Comparison of ENCODE assay signal across 9 cellular contexts in genomic region chr9:70044450-70045307, GRCh38. TPM values are rescaled to one million over a fixed set of nuclear protein-coding genes. Genes with fewer than 3 reads are reported as not detected.
DNase-seq lines count a peak whose midpoint lies in the region; ATAC-seq and TF ChIP-seq lines count a peak whose summit lies in the region.
"Had no signal": no experiment of that assay in that cellular context is flagged by ENCODE, and none has a peak within 500 bp of the region (broad histone marks: within the 10 kb centered on the region; RNA-seq: fewer than 3 reads in every experiment).

No MANE protein-coding gene starts in this region.

- no peaks in the 10 kb centered on the region for H3K9me3 Mint-ChIP-seq in activated naive CD8-positive, alpha-beta T cell (ENCODE audit: low read depth)
- no peaks in the 10 kb centered on the region for H3K9me3 Mint-ChIP-seq in activated naive CD8-positive, alpha-beta T cell treated with anti-CD3 and anti-CD28 coated beads, Interleukin-2, amount 50 U/mL, for 24 hours

- peak overlapping the region in 1 of 2 experiments; percentile 28 for H3K18ac ChIP-seq in mesenchymal stem cell (ENCODE audit: low read depth in 1 of 2, low read length in 2 of 2)

- H3K4me1 Mint-ChIP-seq in activated naive CD8-positive, alpha-beta T cell (ENCODE audit: low read depth) = peaks cover 6% of the 10 kb centered on the region
- peaks cover 7% of the 10 kb centered on the region for H3K4me1 Mint-ChIP-seq in activated naive CD8-positive, alpha-beta T cell treated with anti-CD3 and anti-CD28 coated beads, Interleukin-2, amount 50 U/mL, for 24 hours

- H3K14ac ChIP-seq in mesenchymal stem cell (ENCODE audit: low read length in 2 of 2) = no peak overlapping the region

- 7% methylated on average over 29 of the region's 29 CpGs for WGBS in mesenchymal stem cell

- peaks cover 30% of the 10 kb centered on the region for H3K27me3 Mint-ChIP-seq in activated naive CD8-positive, alpha-beta T cell
- peaks cover 45% of the 10 kb centered on the region for H3K27me3 Mint-ChIP-seq in activated naive CD8-positive, alpha-beta T cell treated with anti-CD3 and anti-CD28 coated beads, Interleukin-2, amount 50 U/mL, for 24 hours

- H2BK5ac ChIP-seq in mesenchymal stem cell (ENCODE audit: low read depth, low read length, poor library complexity, severe bottlenecking) = peak overlapping the region; percentile 96

- H3K27ac Mint-ChIP-seq in activated naive CD8-positive, alpha-beta T cell = no peak overlapping the region
- no peak overlapping the region for H3K27ac Mint-ChIP-seq in activated naive CD8-positive, alpha-beta T cell treated with anti-CD3 and anti-CD28 coated beads, Interleukin-2, amount 50 U/mL, for 24 hours

- H4K91ac ChIP-seq in mesenchymal stem cell (ENCODE audit: low read length) = no peak overlapping the region

- no peak overlapping the region for H3K4ac ChIP-seq in mesenchymal stem cell (ENCODE audit: low read depth in 1 of 2, low read length in 2 of 2)

- no peak overlapping the region for H2BK15ac ChIP-seq in mesenchymal stem cell (ENCODE audit: low read depth, poor library complexity, severe bottlenecking)

- H3K36me3 ChIP-seq in mesenchymal stem cell (ENCODE audit: control insufficient read depth in 1 of 2, insufficient read depth in 2 of 2, low read depth in 1 of 2, low read length in 2 of 2) (peaks cover 0 to 11% of the 10 kb centered on the region in 2 experiments), vagina (no peaks in the 10 kb centered on the region)

- no peak overlapping the region for H2AFZ ChIP-seq in mesenchymal stem cell (ENCODE audit: low read depth, low read length)

- H3K27ac ChIP-seq in mesenchymal stem cell (ENCODE audit: low read length, poor library complexity, severe bottlenecking) (peak overlapping the region; percentile 97), vagina (peak overlapping the region; percentile 84)

- H3K4me2 ChIP-seq in mesenchymal stem cell (ENCODE audit: low read length, poor library complexity, severe bottlenecking) = peak overlapping the region; percentile 74

- H3K36me3 Mint-ChIP-seq in activated naive CD8-positive, alpha-beta T cell = no peaks in the 10 kb centered on the region
- no peaks in the 10 kb centered on the region for H3K36me3 Mint-ChIP-seq in activated naive CD8-positive, alpha-beta T cell treated with anti-CD3 and anti-CD28 coated beads, Interleukin-2, amount 50 U/mL, for 24 hours (ENCODE audit: low read depth)

- H3K4me3 Mint-ChIP-seq in activated naive CD8-positive, alpha-beta T cell = peak overlapping the region; percentile 62
- H3K4me3 Mint-ChIP-seq in activated naive CD8-positive, alpha-beta T cell treated with anti-CD3 and anti-CD28 coated beads, Interleukin-2, amount 50 U/mL, for 24 hours = no peak overlapping the region

- intact Hi-C loops in vagina (cut with DNase I) = loop anchor here (10.0 kb wide), 2 partner anchors 50 to 70 kb away; no protein-coding TSS in a partner anchor

- peak overlapping the region; percentile 68 to 82 for H3K4me3 ChIP-seq in mesenchymal stem cell (ENCODE audit: insufficient read depth in 1 of 2, low read depth in 1 of 2, low read length in 2 of 2)
- H3K4me3 ChIP-seq in vagina = peak overlapping the region; percentile 56 to 64

- no peak for TF ChIP-seq CTCF in vagina (IDR thresholded peaks at IDR 0.05)

- ATAC-seq in activated naive CD8-positive, alpha-beta T cell treated with anti-CD3 and anti-CD28 coated beads, Interleukin-2, amount 50 U/mL, for 24 hours = no peak
- no peak for ATAC-seq in GM18873 (IDR thresholded peaks at IDR 0.05; ENCODE audit: low FRiP score, unreplicated experiment)

- no peak overlapping the region for H2BK120ac ChIP-seq in mesenchymal stem cell (ENCODE audit: low read depth, low read length)

- no peak overlapping the region for H3K23ac ChIP-seq in mesenchymal stem cell (ENCODE audit: low read length in 2 of 2)

- peak overlapping the region in 1 of 2 experiments; percentile 9 for H2BK12ac ChIP-seq in mesenchymal stem cell (ENCODE audit: low read length in 2 of 2)

- no peak overlapping the region for H4K8ac ChIP-seq in mesenchymal stem cell (ENCODE audit: low read length)

- no peak for TF ChIP-seq POLR2A in vagina (IDR thresholded peaks at IDR 0.05)

- peaks cover 7% of the 10 kb centered on the region for H3K79me1 ChIP-seq in mesenchymal stem cell (replicated peaks; ENCODE audit: low read length, poor library complexity, severe bottlenecking)

- H3K9me3 ChIP-seq in mesenchymal stem cell (ENCODE audit: control insufficient read depth, low read length) (no peaks in the 10 kb centered on the region), vagina (no peaks in the 10 kb centered on the region)

- H2AK5ac ChIP-seq in mesenchymal stem cell (ENCODE audit: low read length, severe bottlenecking) = peak overlapping the region; percentile 3

- peaks cover 29% of the 10 kb centered on the region for H3K4me1 ChIP-seq in mesenchymal stem cell (ENCODE audit: control insufficient read depth, insufficient read depth, low read depth, low read length)
- H3K4me1 ChIP-seq in vagina = peaks cover 69% of the 10 kb centered on the region

- DNase-seq in activated naive CD8-positive, alpha-beta T cell treated with anti-CD3 and anti-CD28 coated beads, Interleukin-2, amount 50 U/mL, for 24 hours = no peak
- DNase-seq in ecto neural progenitor cell (ENCODE audit: low spot score) (peak; percentile 57), mesenchymal stem cell (peak; percentile 67), vagina (ENCODE audit: extremely low spot score in 2 of 2) (no peak), SHP77 treated with DMSO at 0.1 percent for 48 hours (lab: John Stamatoyannopoulos, UW) (no peak)
- DNase-seq in activated CD8-positive, alpha-beta memory T cell treated with anti-CD3 and anti-CD28 coated beads for 24 hours = no peak

- peak overlapping the region; percentile 49 for H3K9ac ChIP-seq in mesenchymal stem cell (ENCODE audit: low read length)

- H3K27me3 ChIP-seq in mesenchymal stem cell (ENCODE audit: control insufficient read depth in 1 of 2, insufficient read depth in 1 of 2, low read length in 2 of 2) (peaks cover 0 to 28% of the 10 kb centered on the region in 2 experiments), vagina (no peaks in the 10 kb centered on the region)

RNA-seq across cellular contexts. Expression of gene MAMDC2, which starts 1.0 kb away (rescaled TPM):
- 3.3 TPM for polyA plus RNA-seq in mesenchymal stem cell (2013, experiment 1 of 2)
- polyA plus RNA-seq in mesenchymal stem cell (2013, experiment 2 of 2) = 3.3 TPM
- 38.5 TPM for total RNA-seq in vagina
- total RNA-seq: T-helper 2 cell treated with Interferon-gamma antibody and Interleukin-4, amounts not matched to agents 100 ng/mL and 5 ng/mL, for 36 hours had no signal

Comparison
In these comparisons a context has a peak if more than half of its experiments do, and no peak if none do; other contexts are left out.
1. DNase-seq: peak in ecto neural progenitor cell (single experiment) and mesenchymal stem cell (single experiment); none in activated naive CD8-positive, alpha-beta T cell treated with anti-CD3 and anti-CD28 coated beads, Interleukin-2, amount 50 U/mL, for 24 hours (single experiment), vagina (0 of 2), SHP77 treated with DMSO at 0.1 percent for 48 hours (single experiment) and activated CD8-positive, alpha-beta memory T cell treated with anti-CD3 and anti-CD28 coated beads for 24 hours (single experiment).